In genomic region chr3:129316121-129317013, GRCh38 we compare ENCODE assay signal across 8 cellular contexts. TPM values are rescaled to one million over a fixed set of nuclear protein-coding genes. Genes with fewer than 3 reads are reported as not detected.
A peak's percentile ranks its signal among the peaks of the same experiment; 100 is the strongest.
DNase-seq lines count a peak whose midpoint lies in the region; ATAC-seq and TF ChIP-seq lines count a peak whose summit lies in the region.

No MANE protein-coding gene starts in this region.

- H3K4me3 Mint-ChIP-seq in CD14-positive monocyte, result peak overlapping the region; percentile 81 to 97
- H3K4me3 Mint-ChIP-seq in activated naive CD4-positive, alpha-beta T cell treated with anti-CD3 and anti-CD28 coated beads for 36 hours, result peak overlapping the region; percentile 96

- ATAC-seq in GM19395 (IDR thresholded peaks at IDR 0.05; ENCODE audit: unreplicated experiment), result peak; percentile 46

- peaks cover 30% of the 10 kb centered on the region for H3K4me1 Mint-ChIP-seq in CD14-positive monocyte
- peaks cover 14% of the 10 kb centered on the region for H3K4me1 Mint-ChIP-seq in activated naive CD4-positive, alpha-beta T cell treated with anti-CD3 and anti-CD28 coated beads for 36 hours (ENCODE audit: low read depth)

- H3K9me3 Mint-ChIP-seq in CD14-positive monocyte, result peaks cover 0 to 2% (median 0%) of the 10 kb centered on the region in 7 donors
- no peaks in the 10 kb centered on the region for H3K9me3 Mint-ChIP-seq in activated naive CD4-positive, alpha-beta T cell treated with anti-CD3 and anti-CD28 coated beads for 36 hours

- H3K27me3 Mint-ChIP-seq in CD14-positive monocyte (ENCODE audit: low read depth in 3 of 3), result peaks cover 1 to 12% (median 4%) of the 10 kb centered on the region in 3 donors
- no peaks in the 10 kb centered on the region for H3K27me3 Mint-ChIP-seq in activated naive CD4-positive, alpha-beta T cell treated with anti-CD3 and anti-CD28 coated beads for 36 hours (ENCODE audit: low read depth)

- peak overlapping the region; percentile 24 to 80 (median 59) for H3K27ac Mint-ChIP-seq in CD14-positive monocyte
- H3K27ac Mint-ChIP-seq in activated naive CD4-positive, alpha-beta T cell treated with anti-CD3 and anti-CD28 coated beads for 36 hours, result peak overlapping the region; percentile 85

- H3K27ac ChIP-seq in temporal lobe (ENCODE audit: low read depth, low read length), result peak overlapping the region; percentile 94

- in situ Hi-C loops in SK-MEL-5 (cut with HindIII; ENCODE audit: low pct_unique_long_range_greater_than_20kb, low sequenced_read_pairs), result no loop called here

- DNase-seq in CD14-positive monocyte (ENCODE audit: low spot score) (peak; percentile 84), LHCN-M2 (ENCODE audit: low read depth) (peak; percentile 82), SK-MEL-5 (ENCODE audit: low read depth, low spot score) (peak; percentile 82), germinal center (ENCODE audit: low spot score) (peak; percentile 77), occipital lobe (lab: John Stamatoyannopoulos, UW) (peak; percentile 83)
- DNase-seq in activated naive CD4-positive, alpha-beta T cell treated with anti-CD3 and anti-CD28 coated beads for 36 hours, result peak; percentile 87

- intact Hi-C loops in CD14-positive monocyte (cut with micrococcal nuclease), result loop anchor here in 1 of 2 donors (10.0 kb wide), 1 partner anchor 342 kb away; no protein-coding TSS in a partner anchor
- intact Hi-C loops in activated naive CD4-positive, alpha-beta T cell treated with anti-CD3 and anti-CD28 coated beads for 36 hours (cut with micrococcal nuclease), result loop anchor here (1.0 to 10.0 kb wide), 8 partner anchors 34 to 346 kb away; partner anchors contain the start of genes CFAP92, CNBP, COPG1 and HMCES

- CTCF ChIA-PET in activated naive CD4-positive, alpha-beta T cell treated with anti-CD3 and anti-CD28 coated beads for 36 hours (lab: Charles Lee), result interaction anchor here (0.6 to 2.3 kb wide), 19 partner anchors 11 to 441 kb away, joined by 3 to 15 read pairs (median 4); partner anchors contain the start of genes COPG1, HMCES and IFT122

- peak; percentile 56 for TF ChIP-seq CTCF in CD14-positive monocyte (IDR thresholded peaks at IDR 0.05)

- H3K36me3 Mint-ChIP-seq in CD14-positive monocyte, result no peaks in the 10 kb centered on the region
- H3K36me3 Mint-ChIP-seq in activated naive CD4-positive, alpha-beta T cell treated with anti-CD3 and anti-CD28 coated beads for 36 hours (ENCODE audit: low read depth), result peaks cover 2% of the 10 kb centered on the region

RNA-seq across cellular contexts. Expression of gene HMCES, which starts 37.7 kb away (rescaled TPM):
- 10 to 100 TPM; 18.0 to 23.0 TPM for polyA plus RNA-seq in CD14-positive monocyte
- total RNA-seq in LHCN-M2 (2014; rRNA removed), result 10.8 and 15.8 TPM in 2 replicates
- polyA plus RNA-seq in LHCN-M2 (2012), result 31.8 TPM
- 20.5 and 26.6 TPM in 2 replicates for total RNA-seq in SK-MEL-5 (2014; rRNA removed; shearing (Covaris generic))
- polyA plus RNA-seq in SK-MEL-5 (2015; cell fraction: cytosol; rRNA removed), result 24.8 and 31.7 TPM in 2 replicates
- 12.8 and 13.4 TPM in 2 replicates for polyA plus RNA-seq in SK-MEL-5 (2015; cell fraction: nucleus; rRNA removed)
- 10 to 100 TPM; 35.0 to 35.8 TPM for total RNA-seq in activated naive CD4-positive, alpha-beta T cell treated with anti-CD3 and anti-CD28 coated beads for 36 hours
- total RNA-seq in occipital lobe, result 17.0 TPM
- total RNA-seq in temporal lobe, result 21.4 TPM

Comparison
In these comparisons a context has a peak if more than half of its experiments do, and no peak if none do; other contexts are left out.
1. Peak in every context shown above with its lines: DNase-seq, ATAC-seq and H3K27ac ChIP-seq.